Comparison of ENCODE assay signal across 23 cellular contexts in genomic region chr15:86857701-86858100, GRCh38.
"Had no signal": no experiment of that assay in that cellular context is flagged by ENCODE, and none has a peak within 500 bp of the region (broad histone marks: within the 10 kb centered on the region; RNA-seq: fewer than 3 reads in every experiment).

No MANE protein-coding gene starts in this region.

- H3K4me1 ChIP-seq: left lung, lower lobe of right lung had no signal

- H3K27ac Mint-ChIP-seq: naive B cell had no signal

- H3K36me3 ChIP-seq: esophagus muscularis mucosa, gastrocnemius medialis, heart right ventricle, left lung, lower lobe of right lung had no signal

- H3K9me3 ChIP-seq: esophagus muscularis mucosa, gastrocnemius medialis, heart right ventricle, lower lobe of right lung had no signal

- H3K27ac ChIP-seq: coronary artery, dorsolateral prefrontal cortex, esophagus muscularis mucosa, foreskin keratinocyte, gastrocnemius medialis, heart right ventricle, left lung, lower lobe of right lung had no signal

- DNase-seq: dermis blood vessel endothelial cell; dorsolateral prefrontal cortex; effector CD4-positive, alpha-beta T cell; effector memory CD4-positive, alpha-beta T cell; foreskin keratinocyte; gastrocnemius medialis; glutamatergic neuron; head of caudate nucleus; heart right ventricle; hippocampal formation; left cardiac atrium; left lung; left ventricle myocardium superior; lower lobe of right lung; mesendoderm; midbrain; naive B cell had no signal

- H3K4me3 Mint-ChIP-seq: naive B cell had no signal

- H3K4me1 Mint-ChIP-seq: naive B cell had no signal

- H3K4me3 ChIP-seq: coronary artery, dorsolateral prefrontal cortex, esophagus muscularis mucosa, gastrocnemius medialis, heart right ventricle, left lung, lower lobe of right lung had no signal

- H3K27me3 Mint-ChIP-seq: naive B cell had no signal

- FAIRE-seq: colon, endothelial cell of umbilical vein, islet of Langerhans, keratinocyte had no signal

- H3K27me3 ChIP-seq: dorsolateral prefrontal cortex, esophagus muscularis mucosa, foreskin keratinocyte, gastrocnemius medialis, heart right ventricle, left lung had no signal

- H3K36me3 Mint-ChIP-seq: naive B cell had no signal
